In genomic region chr17:41639492-41640473, GRCh38 we compare ENCODE assay signal across 1 cellular context.
A peak's percentile ranks its signal among the peaks of the same experiment; 100 is the strongest.
TF ChIP-seq lines count a peak whose summit lies in the region.

No MANE protein-coding gene starts in this region.

TF ChIP-seq in HepG2, 621 proteins besides CTCF, POLR2A, EP300 and RAD21:
- no peak for TF ChIP-seq MEIS1 (CRISPR knock-in tag; IDR thresholded peaks at IDR 0.05; ENCODE audit: borderline replicate concordance)
- TF ChIP-seq NFAT5 (CRISPR knock-in tag; IDR thresholded peaks at IDR 0.05), result no peak
- TF ChIP-seq ZNF235 (CRISPR knock-in tag; IDR thresholded peaks at IDR 0.05; ENCODE audit: borderline replicate concordance), result no peak
- no peak for TF ChIP-seq NFATC3 (CRISPR knock-in tag; IDR thresholded peaks at IDR 0.05)
- peak; percentile 90 for TF ChIP-seq ATF7 (IDR thresholded peaks at IDR 0.05)
- no peak for TF ChIP-seq ATF7 (CRISPR knock-in tag; IDR thresholded peaks at IDR 0.05)
- TF ChIP-seq GTF3A (CRISPR knock-in tag; conservative IDR thresholded peaks at IDR 0.05), result no peak
- TF ChIP-seq ZNF598 (CRISPR knock-in tag; IDR thresholded peaks at IDR 0.05; ENCODE audit: borderline replicate concordance), result no peak
- TF ChIP-seq IKZF4 (CRISPR knock-in tag; IDR thresholded peaks at IDR 0.05; ENCODE audit: borderline replicate concordance, low read depth, not compliant biosample characterization), result no peak
- TF ChIP-seq ZBTB8A (CRISPR knock-in tag; IDR thresholded peaks at IDR 0.05; ENCODE audit: borderline replicate concordance, low read depth), result no peak
- TF ChIP-seq ZNF263 (CRISPR knock-in tag; IDR thresholded peaks at IDR 0.05), result peak; percentile 84
- peak; percentile 39; the same call in 1 of the 2 replicates for TF ChIP-seq CEBPB (IDR thresholded peaks at IDR 0.05; ENCODE audit: borderline replicate concordance, low read depth, low read length)
- 0 out of 2 replicates have a peak, but pooled peaks have one; percentile 52 for TF ChIP-seq TRIM22 (IDR thresholded peaks at IDR 0.05)
- 0 out of 2 replicates have a peak, but pooled peaks have one; percentile 28 for TF ChIP-seq CREB1 (IDR thresholded peaks at IDR 0.05)
- no peak for TF ChIP-seq CREB1 (CRISPR knock-in tag; IDR thresholded peaks at IDR 0.05)
- TF ChIP-seq ZNF800 (CRISPR knock-in tag; IDR thresholded peaks at IDR 0.05), result no peak
- peak; percentile 68; the same call in 1 of the 2 replicates for TF ChIP-seq ZBTB21 (CRISPR knock-in tag; IDR thresholded peaks at IDR 0.05)
TF ChIP-seq in HepG2: peak in this region for 6.
